ENCODE assay signal across 8 cellular contexts in genomic region chr17:17782425-17783120, GRCh38. TPM values are rescaled to one million over a fixed set of nuclear protein-coding genes. Genes with fewer than 3 reads are reported as not detected.
DNase-seq lines count a peak whose midpoint lies in the region; ATAC-seq and TF ChIP-seq lines count a peak whose summit lies in the region.

No MANE protein-coding gene starts in this region.

- TF ChIP-seq CTCF in coronary artery (IDR thresholded peaks at IDR 0.05) (no peak), mucosa of descending colon (IDR thresholded peaks at IDR 0.05) (no peak)

- peak; percentile 15 for ATAC-seq in GM18498 (IDR thresholded peaks at IDR 0.05; ENCODE audit: unreplicated experiment)
- peak; percentile 40 for ATAC-seq in mucosa of descending colon
- no peak for ATAC-seq in aorta (ENCODE audit: low FRiP score)

- H3K27me3 ChIP-seq in ACC112 (ENCODE audit: insufficient read depth, low read length) = no peaks in the 10 kb centered on the region
- H3K27me3 ChIP-seq in aorta (ENCODE audit: control insufficient read depth in 1 of 2, insufficient read depth in 2 of 2, low read length in 1 of 2) = no peaks in the 10 kb centered on the region

- no peak overlapping the region for H2AFZ ChIP-seq in ACC112 (ENCODE audit: low read length, unreplicated experiment)

- no peaks in the 10 kb centered on the region for H3K79me2 ChIP-seq in ACC112 (ENCODE audit: control insufficient read depth, insufficient read depth, low read length, unreplicated experiment)

- peak overlapping the region; percentile 77 for H3K4me3 ChIP-seq in ACC112 (ENCODE audit: low read depth, low read length)
- peak overlapping the region; percentile 74 for H3K4me3 ChIP-seq in coronary artery
- peak overlapping the region; percentile 11 for H3K4me3 ChIP-seq in mucosa of descending colon
- peak overlapping the region; percentile 24 to 52 for H3K4me3 ChIP-seq in aorta (ENCODE audit: low read length in 2 of 2)

- DNase-seq in NCI-H82 treated with DMSO at 0.1 percent for 48 hours (lab: John Stamatoyannopoulos, UW; ENCODE audit: unreplicated experiment) (peak; percentile 76), coronary artery (ENCODE audit: low spot score) (no peak), mucosa of descending colon (peak in 2 of 3 donors; percentile 43 to 59), aorta (no peak), AG08395 (ENCODE audit: low spot score) (no peak), RKO (ENCODE audit: low spot score) (no peak)

- peaks cover 12% of the 10 kb centered on the region for H3K4me1 ChIP-seq in ACC112 (ENCODE audit: control insufficient read depth, insufficient read depth, low read length, unreplicated experiment)
- peaks cover 21% of the 10 kb centered on the region for H3K4me1 ChIP-seq in mucosa of descending colon (ENCODE audit: low read depth)
- H3K4me1 ChIP-seq in aorta (ENCODE audit: control insufficient read depth in 1 of 2, insufficient read depth in 2 of 2, low read length in 2 of 2) = no peaks in the 10 kb centered on the region

- no peaks in the 10 kb centered on the region for H3K9me3 ChIP-seq in mucosa of descending colon
- no peaks in the 10 kb centered on the region for H3K9me3 ChIP-seq in aorta (ENCODE audit: control insufficient read depth, low read length)

- WGBS in aorta, 2 donors = 1% methylated on average over 36 to 72 of the region's 73 CpGs

- intact Hi-C loops in mucosa of descending colon (cut with DNase I, micrococcal nuclease) (loop anchor here in 1 of 2 donors (10.0 kb wide), 1 partner anchor 98 kb away; the partner anchor contains the start of gene RAI1), aorta (cut with DNase I) (loop anchor here in 1 of 2 donors (2.0 kb wide), 1 partner anchor 30 kb away; no protein-coding TSS in a partner anchor)

- no peaks in the 10 kb centered on the region for H3K36me3 ChIP-seq in ACC112 (ENCODE audit: insufficient read depth, low read length)
- no peaks in the 10 kb centered on the region for H3K36me3 ChIP-seq in mucosa of descending colon (ENCODE audit: low read depth)
- no peaks in the 10 kb centered on the region for H3K36me3 ChIP-seq in aorta (ENCODE audit: control insufficient read depth in 1 of 2, insufficient read depth in 2 of 2, low read length in 1 of 2)

- H3K27ac ChIP-seq in ACC112 (ENCODE audit: low read depth, low read length) (no peak overlapping the region), coronary artery (peak overlapping the region; percentile 76 to 86), aorta (ENCODE audit: low read depth in 1 of 2, low read length in 2 of 2) (no peak overlapping the region)

RNA-seq across cellular contexts. Expression of gene SREBF1, which starts 54.2 kb away (rescaled TPM):
- total RNA-seq in mucosa of descending colon (100 to 1,000 TPM; 161 to 179 (median 170) TPM), aorta (100 to 1,000 TPM in 1 of 2 donors, 10 to 100 TPM in 1; 23.6 to 103 TPM)
- 10 to 100 TPM; 24.0 to 24.7 TPM for polyA plus RNA-seq in aorta

Comparison
In these comparisons a context has a peak if more than half of its experiments do, and no peak if none do; other contexts are left out.
1. H3K27ac ChIP-seq: peak in coronary artery (2 of 2); none in ACC112 (single experiment) and aorta (0 of 2).
2. H3K4me3 ChIP-seq: peak in every context shown above with its lines; median percentile 77 in ACC112; 74 in coronary artery; 38 in aorta; 11 in mucosa of descending colon.
3. DNase-seq: peak in NCI-H82 treated with DMSO at 0.1 percent for 48 hours (single experiment) and mucosa of descending colon (2 of 3); none in coronary artery (single experiment), aorta (0 of 2), AG08395 (single experiment) and RKO (single experiment).